8 cellular contexts compared by ENCODE assay signal in genomic region chr19:46786236-46787039, GRCh38. TPM values are rescaled to one million over a fixed set of nuclear protein-coding genes. Genes with fewer than 3 reads are reported as not detected.
DNase-seq lines count a peak whose midpoint lies in the region; ATAC-seq and TF ChIP-seq lines count a peak whose summit lies in the region.

No MANE protein-coding gene starts in this region.

- H3K36me3 ChIP-seq in neutrophil (no peaks in the 10 kb centered on the region), testis (ENCODE audit: low read depth, missing control alignments) (no peaks in the 10 kb centered on the region)

- no peaks in the 10 kb centered on the region for H3K9me3 Mint-ChIP-seq in activated T-helper 2 cell treated with anti-CD3 and anti-CD28 coated beads, Interferon-gamma antibody, Interleukin-2, Interleukin-4, amounts not matched to agents 10 μg/mL and 5 μg/mL and 100 μg/mL, durations not matched to agents 14 hours and 24 hours and 36 hours

- no peaks in the 10 kb centered on the region for H3K4me1 ChIP-seq in foreskin keratinocyte
- peaks cover 47 to 50% of the 10 kb centered on the region in 2 experiments for H3K4me1 ChIP-seq in neutrophil (ENCODE audit: control insufficient read depth in 1 of 2, insufficient read depth in 1 of 2, low read depth in 1 of 2, low read length in 1 of 2)
- H3K4me1 ChIP-seq in testis, result peaks cover 31% of the 10 kb centered on the region

- ATAC-seq in foreskin keratinocyte, result peak; percentile 31

- H3K9me3 ChIP-seq in neutrophil (no peaks in the 10 kb centered on the region), testis (no peaks in the 10 kb centered on the region)

- H3K27me3 Mint-ChIP-seq in activated T-helper 2 cell treated with anti-CD3 and anti-CD28 coated beads, Interferon-gamma antibody, Interleukin-2, Interleukin-4, amounts not matched to agents 10 μg/mL and 5 μg/mL and 100 μg/mL, durations not matched to agents 14 hours and 24 hours and 36 hours (ENCODE audit: low read depth), result no peaks in the 10 kb centered on the region

- H3K36me3 Mint-ChIP-seq in activated T-helper 2 cell treated with anti-CD3 and anti-CD28 coated beads, Interferon-gamma antibody, Interleukin-2, Interleukin-4, amounts not matched to agents 10 μg/mL and 5 μg/mL and 100 μg/mL, durations not matched to agents 14 hours and 24 hours and 36 hours (ENCODE audit: low read depth), result peaks cover 58% of the 10 kb centered on the region

- H3K27ac ChIP-seq in HL-60 (replicated peaks), result peak overlapping the region; percentile 96
- peak overlapping the region; percentile 86 for H3K27ac ChIP-seq in foreskin keratinocyte
- peak overlapping the region; percentile 80 for H3K27ac ChIP-seq in neutrophil
- peak overlapping the region; percentile 83 to 87 for H3K27ac ChIP-seq in testis

- peak overlapping the region; percentile 93 for H3K27ac Mint-ChIP-seq in activated T-helper 2 cell treated with anti-CD3 and anti-CD28 coated beads, Interferon-gamma antibody, Interleukin-2, Interleukin-4, amounts not matched to agents 10 μg/mL and 5 μg/mL and 100 μg/mL, durations not matched to agents 14 hours and 24 hours and 36 hours

- peak overlapping the region; percentile 88 for H3K4me3 ChIP-seq in HL-60 (replicated peaks; ENCODE audit: insufficient read depth, low read length)
- peak overlapping the region; percentile 73 to 80 for H3K4me3 ChIP-seq in neutrophil (ENCODE audit: low read depth in 1 of 2, low read length in 1 of 2)
- peak overlapping the region; percentile 71 to 72 for H3K4me3 ChIP-seq in testis

- no peaks in the 10 kb centered on the region for H3K27me3 ChIP-seq in HL-60 (ENCODE audit: insufficient read depth, poor library complexity, severe bottlenecking)
- no peaks in the 10 kb centered on the region for H3K27me3 ChIP-seq in foreskin keratinocyte
- H3K27me3 ChIP-seq in neutrophil, result peaks cover 4% of the 10 kb centered on the region
- H3K27me3 ChIP-seq in testis, result no peaks in the 10 kb centered on the region

- no peak for TF ChIP-seq CTCF in HL-60 (IDR thresholded peaks at IDR 0.05; ENCODE audit: insufficient read depth, low read length)
- TF ChIP-seq CTCF in foreskin keratinocyte (conservative IDR thresholded peaks at IDR 0.05), result peak; percentile 2
- TF ChIP-seq CTCF in neutrophil (IDR thresholded peaks at IDR 0.05), result no peak
- no peak for TF ChIP-seq CTCF in testis (IDR thresholded peaks at IDR 0.05)

- 6 to 14% methylated on average over 17 to 20 of the region's 20 CpGs for WGBS in testis, 2 donors

- peak; percentile 89 for DNase-seq in GM04504 (ENCODE audit: low read depth)
- DNase-seq in HL-60 (ENCODE audit: low read depth in 1 of 2, low spot score in 1 of 2), result peak; percentile 91 to 93
- DNase-seq in SHP77 (lab: John Stamatoyannopoulos, UW), result peak; percentile 59 to 71
- DNase-seq in activated T-helper 2 cell treated with anti-CD3 and anti-CD28 coated beads, Interferon-gamma antibody, Interleukin-2, Interleukin-4, amounts not matched to agents 10 μg/mL and 5 μg/mL and 100 μg/mL, durations not matched to agents 14 hours and 24 hours and 36 hours (ENCODE audit: low spot score), result peak; percentile 74
- DNase-seq in foreskin keratinocyte, result peak in 1 of 2 donors; percentile 79
- DNase-seq in testis, result peak; percentile 69
- no peak for DNase-seq in NCI-H1930 (lab: John Stamatoyannopoulos, UW)

- TF ChIP-seq POLR2A in testis (IDR thresholded peaks at IDR 0.05), result no peak

- intact Hi-C loops in activated T-helper 2 cell treated with anti-CD3 and anti-CD28 coated beads, Interferon-gamma antibody, Interleukin-2, Interleukin-4, amounts not matched to agents 10 μg/mL and 5 μg/mL and 100 μg/mL, durations not matched to agents 14 hours and 24 hours and 36 hours (cut with micrococcal nuclease), result loop anchor here (2.0 to 5.0 kb wide), 5 partner anchors 34 to 326 kb away; partner anchors contain the start of genes CALM3 and ZC3H4
- intact Hi-C loops in testis (cut with DNase I; ENCODE audit: low total_unique reads), result no loop called here

- peaks cover 45% of the 10 kb centered on the region for H3K4me1 Mint-ChIP-seq in activated T-helper 2 cell treated with anti-CD3 and anti-CD28 coated beads, Interferon-gamma antibody, Interleukin-2, Interleukin-4, amounts not matched to agents 10 μg/mL and 5 μg/mL and 100 μg/mL, durations not matched to agents 14 hours and 24 hours and 36 hours (ENCODE audit: low read depth)

- H3K4me3 Mint-ChIP-seq in activated T-helper 2 cell treated with anti-CD3 and anti-CD28 coated beads, Interferon-gamma antibody, Interleukin-2, Interleukin-4, amounts not matched to agents 10 μg/mL and 5 μg/mL and 100 μg/mL, durations not matched to agents 14 hours and 24 hours and 36 hours (ENCODE audit: low read depth), result peak overlapping the region; percentile 95

RNA-seq across cellular contexts. Expression of gene SLC1A5, which starts 2.0 kb away (rescaled TPM):
- total RNA-seq in activated T-helper 2 cell treated with anti-CD3 and anti-CD28 coated beads, Interferon-gamma antibody, Interleukin-2, Interleukin-4, amounts not matched to agents 10 μg/mL and 5 μg/mL and 100 μg/mL, durations not matched to agents 14 hours and 24 hours and 36 hours, result 203 and 208 TPM in 2 replicates
- 176 and 218 TPM in 2 replicates for total RNA-seq in foreskin keratinocyte
- 237 and 281 TPM in 2 replicates for polyA plus RNA-seq in foreskin keratinocyte
- 10 to 100 TPM; 58.1 to 69.9 TPM for total RNA-seq in testis
- 91.0 TPM for polyA plus RNA-seq in testis (ENCODE audit: insufficient read depth, low read depth, low replicate concordance)

RNA-seq across cellular contexts. Expression of gene STRN4, which starts 40.2 kb away (rescaled TPM):
- 96.2 and 97.7 TPM in 2 replicates for total RNA-seq in activated T-helper 2 cell treated with anti-CD3 and anti-CD28 coated beads, Interferon-gamma antibody, Interleukin-2, Interleukin-4, amounts not matched to agents 10 μg/mL and 5 μg/mL and 100 μg/mL, durations not matched to agents 14 hours and 24 hours and 36 hours
- total RNA-seq in foreskin keratinocyte (66.6 and 68.4 TPM in 2 replicates), testis (100 to 1,000 TPM; 229 to 308 TPM)
- polyA plus RNA-seq in foreskin keratinocyte (58.0 and 58.2 TPM in 2 replicates), testis (ENCODE audit: insufficient read depth, low read depth, low replicate concordance) (213 TPM)

RNA-seq across cellular contexts. Expression of gene FKRP, which starts 40.6 kb away (rescaled TPM):
- total RNA-seq in activated T-helper 2 cell treated with anti-CD3 and anti-CD28 coated beads, Interferon-gamma antibody, Interleukin-2, Interleukin-4, amounts not matched to agents 10 μg/mL and 5 μg/mL and 100 μg/mL, durations not matched to agents 14 hours and 24 hours and 36 hours, result 23.1 and 23.8 TPM in 2 replicates
- 11.9 and 14.8 TPM in 2 replicates for total RNA-seq in foreskin keratinocyte
- 9.9 and 10.0 TPM in 2 replicates for polyA plus RNA-seq in foreskin keratinocyte
- 10 to 100 TPM; 33.0 to 37.2 TPM for total RNA-seq in testis
- 22.9 TPM for polyA plus RNA-seq in testis (ENCODE audit: insufficient read depth, low read depth, low replicate concordance)

Comparison
In these comparisons a context has a peak if more than half of its experiments do, and no peak if none do; other contexts are left out.
1. DNase-seq: peak in GM04504 (single experiment), HL-60 (2 of 2), SHP77 (2 of 2), activated T-helper 2 cell treated with anti-CD3 and anti-CD28 coated beads, Interferon-gamma antibody, Interleukin-2, Interleukin-4, amounts not matched to agents 10 μg/mL and 5 μg/mL and 100 μg/mL, durations not matched to agents 14 hours and 24 hours and 36 hours (single experiment) and testis (single experiment); none in NCI-H1930 (0 of 2).
2. Peak in every context shown above with its lines, with median percentiles within 50 percentile points of each other: H3K27ac ChIP-seq and H3K4me3 ChIP-seq.